Comparison of ENCODE assay signal across 1 cellular context in the genomic region with DNA sequence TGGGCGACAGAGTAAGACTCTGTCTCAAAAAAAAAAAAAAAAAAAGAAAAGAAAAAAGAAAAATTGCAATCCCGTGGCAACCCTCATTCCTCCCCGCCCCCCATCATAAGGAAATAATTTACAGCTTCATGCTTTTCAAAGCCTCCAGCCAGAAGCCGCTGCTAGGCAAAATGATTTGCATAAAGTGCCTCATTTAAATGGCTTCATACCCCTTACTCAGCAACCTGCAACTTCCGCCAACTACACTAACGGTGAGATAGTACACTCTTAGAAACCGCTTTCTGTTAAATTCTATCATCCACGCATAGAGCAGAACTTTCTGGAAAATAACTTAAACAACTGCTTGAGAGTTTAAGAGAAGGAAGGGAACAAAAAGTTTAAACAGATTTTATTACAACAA.
TF ChIP-seq lines count a peak whose summit lies in the region.

No MANE protein-coding gene starts in this region.

TF ChIP-seq in K562, 482 proteins besides CTCF, POLR2A, EP300 and RAD21 (continued from another document):
- TF ChIP-seq, protein P1, sequence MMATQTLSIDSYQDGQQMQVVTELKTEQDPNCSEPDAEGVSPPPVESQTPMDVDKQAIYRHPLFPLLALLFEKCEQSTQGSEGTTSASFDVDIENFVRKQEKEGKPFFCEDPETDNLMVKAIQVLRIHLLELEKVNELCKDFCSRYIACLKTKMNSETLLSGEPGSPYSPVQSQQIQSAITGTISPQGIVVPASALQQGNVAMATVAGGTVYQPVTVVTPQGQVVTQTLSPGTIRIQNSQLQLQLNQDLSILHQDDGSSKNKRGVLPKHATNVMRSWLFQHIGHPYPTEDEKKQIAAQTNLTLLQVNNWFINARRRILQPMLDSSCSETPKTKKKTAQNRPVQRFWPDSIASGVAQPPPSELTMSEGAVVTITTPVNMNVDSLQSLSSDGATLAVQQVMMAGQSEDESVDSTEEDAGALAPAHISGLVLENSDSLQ (IDR thresholded peaks at IDR 0.05) = peak; percentile 23; the same call in 1 of the 2 replicates
- TF ChIP-seq POLR2B (IDR thresholded peaks at IDR 0.05; ENCODE audit: low read depth, partially characterized antibody) = no peak
